In the genomic region with DNA sequence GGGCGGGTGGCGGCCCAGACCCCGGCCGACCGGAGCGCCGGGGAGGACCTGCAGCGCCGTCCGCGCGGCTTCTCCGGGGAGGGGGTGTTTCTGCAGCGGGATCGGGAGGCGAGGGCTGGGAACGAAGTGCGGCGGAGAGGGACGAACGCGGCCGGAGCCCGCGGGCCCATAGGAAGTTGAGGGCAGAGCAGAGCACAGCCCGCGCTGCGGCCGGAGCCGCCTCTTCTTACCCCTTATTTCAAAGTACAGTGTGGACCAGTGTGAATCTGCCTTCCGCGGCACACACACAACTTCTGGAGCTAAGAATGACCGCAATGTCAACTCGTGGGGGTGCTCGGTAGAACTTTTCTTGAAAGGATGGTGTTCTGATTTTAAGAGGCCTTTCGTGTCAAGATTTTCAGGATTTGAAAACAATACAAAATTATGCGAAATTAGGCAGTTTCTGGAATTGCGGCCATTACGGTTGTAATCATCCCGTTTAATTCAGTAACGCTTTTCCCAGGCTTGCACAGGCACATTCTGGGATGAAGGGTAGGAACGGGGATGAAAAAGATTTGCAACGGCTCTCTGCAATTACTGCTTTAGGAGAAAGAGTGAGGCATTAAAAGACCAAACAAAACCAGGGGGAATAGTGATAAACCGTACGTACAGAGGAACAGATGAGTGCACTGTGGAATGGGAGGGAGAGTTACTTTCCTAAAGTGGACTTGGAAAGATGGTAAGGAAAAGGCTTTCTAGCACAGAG, we compare ENCODE assay signal across 8 cellular contexts. TPM values are rescaled to one million over a fixed set of nuclear protein-coding genes. Genes with fewer than 3 reads are reported as not detected.
DNase-seq lines count a peak whose midpoint lies in the region; ATAC-seq and TF ChIP-seq lines count a peak whose summit lies in the region.

No MANE protein-coding gene starts in this region.

- no peaks in the 10 kb centered on the region for H3K9me3 Mint-ChIP-seq in neural progenitor cell

- in situ Hi-C loops in transverse colon (cut with MboI; ENCODE audit: low pct_ligation_motif_present in 1 of 4, low pct_unique_long_range_greater_than_20kb in 1 of 4, low sequenced_read_pairs in 3 of 4) = loop anchor here in 1 of 4 donors (25.0 kb wide), 1 partner anchor 236 kb away; a partner anchor contains a TSS

- WGBS in transverse colon (ENCODE audit: low coverage in 1 of 2), 2 donors = 1 to 3% methylated on average over 9 to 31 of the region's 45 CpGs

- H3K27me3 ChIP-seq in NT2/D1 (ENCODE audit: insufficient read depth, insufficient read length) (no peaks in the 10 kb centered on the region), foreskin keratinocyte (no peaks in the 10 kb centered on the region), neural progenitor cell (no peaks in the 10 kb centered on the region), transverse colon (no peaks in the 10 kb centered on the region)

- H3K27me3 Mint-ChIP-seq in neural progenitor cell (ENCODE audit: insufficient read depth, low read depth) = peaks cover 6% of the 10 kb centered on the region

- no peaks in the 10 kb centered on the region for H3K36me3 Mint-ChIP-seq in neural progenitor cell

- H3K79me2 ChIP-seq in neural progenitor cell (ENCODE audit: low read depth) = peaks cover 52% of the 10 kb centered on the region

- no peaks in the 10 kb centered on the region for H4K20me1 ChIP-seq in neural progenitor cell (ENCODE audit: low read depth)

- TF ChIP-seq POLR2A in transverse colon (IDR thresholded peaks at IDR 0.05) = peak; percentile 56

- intact Hi-C loops in transverse colon (cut with DNase I; ENCODE audit: low total_unique reads) = no loop called here

- DNase-seq in CD1c-positive myeloid dendritic cell (ENCODE audit: extremely low spot score) = peak; percentile 65
- DNase-seq in NT2/D1 (ENCODE audit: low read depth, low spot score) = peak; percentile 28
- peak; percentile 79 for DNase-seq in activated effector memory CD4-positive, alpha-beta T cell treated with anti-CD3 and anti-CD28 coated beads, Interleukin-2, amount 50 U/mL, for 16 hours
- peak in 1 of 2 donors; percentile 50 for DNase-seq in foreskin keratinocyte
- DNase-seq in neural progenitor cell (ENCODE audit: low spot score) = peak; percentile 83
- peak; percentile 66 for DNase-seq in transverse colon

- H3F3A ChIP-seq in neural progenitor cell (ENCODE audit: low read depth) = peaks cover 31% of the 10 kb centered on the region

- H3K4me1 ChIP-seq in NT2/D1 (ENCODE audit: insufficient read depth, insufficient read length) (no peaks in the 10 kb centered on the region), foreskin keratinocyte (peaks cover 3% of the 10 kb centered on the region), neural progenitor cell (peaks cover 17% of the 10 kb centered on the region), transverse colon (peaks cover 3 to 45% (median 23%) of the 10 kb centered on the region in 4 donors)

- H3K4me1 Mint-ChIP-seq in neural progenitor cell = peaks cover 34% of the 10 kb centered on the region

- no peak for TF ChIP-seq EP300 in transverse colon (IDR thresholded peaks at IDR 0.05; ENCODE audit: low read depth)

- H3K27ac Mint-ChIP-seq in neural progenitor cell = peak overlapping the region; percentile 88

- ATAC-seq in GM19035 (IDR thresholded peaks at IDR 0.05; ENCODE audit: unreplicated experiment) (peak; percentile 35), HG03196 (IDR thresholded peaks at IDR 0.05; ENCODE audit: unreplicated experiment) (peak; percentile 18), foreskin keratinocyte (peak; percentile 13)

- H3K9me3 ChIP-seq in NT2/D1 (ENCODE audit: insufficient read depth, low read length) (no peaks in the 10 kb centered on the region), neural progenitor cell (ENCODE audit: low read depth) (no peaks in the 10 kb centered on the region), transverse colon (no peaks in the 10 kb centered on the region)

- peak overlapping the region; percentile 90 for H3K4me2 ChIP-seq in neural progenitor cell

- no peaks in the 10 kb centered on the region for H3K36me3 ChIP-seq in NT2/D1 (ENCODE audit: insufficient read depth, insufficient read length, low read length)
- H3K36me3 ChIP-seq in neural progenitor cell = no peaks in the 10 kb centered on the region
- no peaks in the 10 kb centered on the region for H3K36me3 ChIP-seq in transverse colon

- H3K27ac ChIP-seq in foreskin keratinocyte = peak overlapping the region; percentile 68
- H3K27ac ChIP-seq in neural progenitor cell = peak overlapping the region; percentile 76
- peak overlapping the region; percentile 99 to 100 (median 99) for H3K27ac ChIP-seq in transverse colon

- peak overlapping the region; percentile 74 for H3K9ac ChIP-seq in NT2/D1 (ENCODE audit: insufficient read length, low read depth)
- H3K9ac ChIP-seq in neural progenitor cell = peak overlapping the region; percentile 72

- peak overlapping the region; percentile 88 for H2AFZ ChIP-seq in neural progenitor cell (replicated peaks)

- H3K4me3 Mint-ChIP-seq in neural progenitor cell = peak overlapping the region; percentile 97

- TF ChIP-seq CTCF in foreskin keratinocyte (conservative IDR thresholded peaks at IDR 0.05) (no peak), neural progenitor cell (IDR thresholded peaks at IDR 0.05) (no peak), transverse colon (IDR thresholded peaks at IDR 0.05) (no peak)

- peak overlapping the region; percentile 51 for H3K4me3 ChIP-seq in NT2/D1 (ENCODE audit: insufficient read length, low read depth)
- H3K4me3 ChIP-seq in neural progenitor cell = peak overlapping the region; percentile 68
- H3K4me3 ChIP-seq in transverse colon = peak overlapping the region; percentile 58 to 95 (median 75)

RNA-seq across cellular contexts. Expression of a gene that starts 0.8 kb away (rescaled TPM):
- total RNA-seq in foreskin keratinocyte (12.1 and 14.1 TPM in 2 replicates), neural progenitor cell (ENCODE audit: low replicate concordance) (29.3 and 40.6 TPM in 2 replicates), transverse colon (10 to 100 TPM; 20.9 to 73.4 (median 33.9) TPM)
- polyA plus RNA-seq in foreskin keratinocyte = 5.9 and 6.8 TPM in 2 replicates
